ENCODE assay signal across 16 cellular contexts in the genomic region with DNA sequence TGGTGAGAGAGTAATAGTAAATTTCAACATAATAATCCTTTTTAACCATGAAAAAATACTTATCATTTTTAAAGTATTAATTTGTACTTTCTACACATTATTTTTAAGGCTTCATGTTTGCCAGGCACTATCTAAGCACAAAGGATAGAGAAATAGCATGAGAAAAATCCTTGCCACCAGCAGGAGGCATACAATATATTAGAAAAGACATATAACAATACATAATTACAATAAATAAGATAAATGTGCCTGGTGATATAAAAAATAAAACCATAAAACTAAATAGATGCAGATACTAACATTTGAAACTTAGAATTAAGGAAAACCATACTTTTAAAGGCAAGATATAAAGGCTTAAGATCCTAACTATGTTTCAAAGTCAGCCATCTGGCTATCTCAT.
A peak's percentile ranks its signal among the peaks of the same experiment; 100 is the strongest.
DNase-seq lines count a peak whose midpoint lies in the region; ATAC-seq and TF ChIP-seq lines count a peak whose summit lies in the region.
"Had no signal": no experiment of that assay in that cellular context is flagged by ENCODE, and none has a peak within 500 bp of the region (broad histone marks: within the 10 kb centered on the region; RNA-seq: fewer than 3 reads in every experiment).

No MANE protein-coding gene starts in this region.

- no peak overlapping the region for H3K9ac ChIP-seq in OCI-LY3 (ENCODE audit: low read length)

- H3K4me3 Mint-ChIP-seq in chondrocyte (ENCODE audit: unreplicated experiment) (no peak overlapping the region), osteocyte (ENCODE audit: unreplicated experiment) (no peak overlapping the region)
- H3K4me3 Mint-ChIP-seq: CD8-positive, alpha-beta memory T cell had no signal

- H3K9me3 Mint-ChIP-seq in chondrocyte (ENCODE audit: low read depth): peaks cover 12% of the 10 kb centered on the region
- H3K9me3 Mint-ChIP-seq in osteocyte (ENCODE audit: unreplicated experiment): no peaks in the 10 kb centered on the region

- no peaks in the 10 kb centered on the region for H3K9me3 ChIP-seq in OCI-LY3 (ENCODE audit: insufficient read depth, low read length)
- H3K9me3 ChIP-seq: BE2C had no signal

- TF ChIP-seq CTCF in C4-2B (conservative IDR thresholded peaks at IDR 0.05) (peak; percentile 10; the same call in 1 of the 2 replicates), OCI-LY3 (IDR thresholded peaks at IDR 0.05; ENCODE audit: low read depth, low read length) (peak; percentile 43), chondrocyte (IDR thresholded peaks at IDR 0.05) (peak; percentile 72), osteocyte (IDR thresholded peaks at IDR 0.05) (peak; percentile 43)

- H3K4me1 Mint-ChIP-seq in chondrocyte (ENCODE audit: low read depth) (no peaks in the 10 kb centered on the region), osteocyte (ENCODE audit: unreplicated experiment) (no peaks in the 10 kb centered on the region)
- H3K4me1 Mint-ChIP-seq: CD8-positive, alpha-beta memory T cell had no signal

- H3K4me1 ChIP-seq in OCI-LY3 (ENCODE audit: low read length): peaks cover 7% of the 10 kb centered on the region; the same call in 1 of the 2 replicates
- H3K4me1 ChIP-seq: BE2C had no signal

- H2AFZ ChIP-seq in OCI-LY3 (ENCODE audit: low read depth, low read length): no peak overlapping the region

- H3K4me2 ChIP-seq in OCI-LY3 (ENCODE audit: low read length): no peak overlapping the region

- no peaks in the 10 kb centered on the region for H3K36me3 ChIP-seq in OCI-LY3 (replicated peaks; ENCODE audit: low read depth, low read length)
- H3K36me3 ChIP-seq: BE2C had no signal

- no peaks in the 10 kb centered on the region for H4K20me1 ChIP-seq in OCI-LY3 (ENCODE audit: insufficient read depth, low read length)

- H3K27me3 Mint-ChIP-seq in chondrocyte (ENCODE audit: low read depth): no peaks in the 10 kb centered on the region
- peaks cover 6% of the 10 kb centered on the region for H3K27me3 Mint-ChIP-seq in osteocyte (ENCODE audit: unreplicated experiment)
- H3K27me3 Mint-ChIP-seq: CD8-positive, alpha-beta memory T cell had no signal

- no peaks in the 10 kb centered on the region for H3K27me3 ChIP-seq in OCI-LY3 (ENCODE audit: low read depth, low read length)
- H3K27me3 ChIP-seq: BE2C had no signal

- no peaks in the 10 kb centered on the region for H3K36me3 Mint-ChIP-seq in chondrocyte (ENCODE audit: low read depth)
- H3K36me3 Mint-ChIP-seq in osteocyte (ENCODE audit: unreplicated experiment): no peaks in the 10 kb centered on the region
- H3K36me3 Mint-ChIP-seq: CD8-positive, alpha-beta memory T cell had no signal

- H3K27ac ChIP-seq in C4-2B (no peak overlapping the region), OCI-LY3 (ENCODE audit: low read length) (no peak overlapping the region)
- H3K27ac ChIP-seq: SK-N-MC had no signal

- H3K27ac Mint-ChIP-seq in chondrocyte (ENCODE audit: unreplicated experiment) (no peak overlapping the region), osteocyte (ENCODE audit: unreplicated experiment) (no peak overlapping the region)
- H3K27ac Mint-ChIP-seq: CD8-positive, alpha-beta memory T cell had no signal

- ATAC-seq in esophagus mucosa: no peak
- no peak for ATAC-seq in GM21381 (IDR thresholded peaks at IDR 0.05; ENCODE audit: unreplicated experiment)
- ATAC-seq: HCT116, K562 had no signal

- DNase-seq in chondrocyte (ENCODE audit: low spot score) (no peak), osteocyte (ENCODE audit: extremely low spot score, unreplicated experiment) (no peak), inferior parietal cortex (ENCODE audit: extremely low spot score) (no peak)
- DNase-seq: BE2C; CD8-positive, alpha-beta memory T cell; NCI-H1048; NCI-H146; NCI-H2081 treated with DMSO at 0.1 percent for 48 hours; NCI-H2227 treated with DMSO at 0.1 percent for 48 hours had no signal

- H3K79me2 ChIP-seq in OCI-LY3 (ENCODE audit: low read length): no peaks in the 10 kb centered on the region

- no peak overlapping the region for H3K4me3 ChIP-seq in OCI-LY3 (ENCODE audit: low read length)
- H3K4me3 ChIP-seq: K562, SK-N-MC had no signal

Comparison
In these comparisons a context has a peak if more than half of its experiments do, and no peak if none do; other contexts are left out.
1. CTCF ChIP-seq: peak in every context shown above with its lines; median percentile 72 in chondrocyte; 43 in OCI-LY3; 43 in osteocyte; 10 in C4-2B.